Comparison of ENCODE assay signal across 8 cellular contexts in the genomic region with DNA sequence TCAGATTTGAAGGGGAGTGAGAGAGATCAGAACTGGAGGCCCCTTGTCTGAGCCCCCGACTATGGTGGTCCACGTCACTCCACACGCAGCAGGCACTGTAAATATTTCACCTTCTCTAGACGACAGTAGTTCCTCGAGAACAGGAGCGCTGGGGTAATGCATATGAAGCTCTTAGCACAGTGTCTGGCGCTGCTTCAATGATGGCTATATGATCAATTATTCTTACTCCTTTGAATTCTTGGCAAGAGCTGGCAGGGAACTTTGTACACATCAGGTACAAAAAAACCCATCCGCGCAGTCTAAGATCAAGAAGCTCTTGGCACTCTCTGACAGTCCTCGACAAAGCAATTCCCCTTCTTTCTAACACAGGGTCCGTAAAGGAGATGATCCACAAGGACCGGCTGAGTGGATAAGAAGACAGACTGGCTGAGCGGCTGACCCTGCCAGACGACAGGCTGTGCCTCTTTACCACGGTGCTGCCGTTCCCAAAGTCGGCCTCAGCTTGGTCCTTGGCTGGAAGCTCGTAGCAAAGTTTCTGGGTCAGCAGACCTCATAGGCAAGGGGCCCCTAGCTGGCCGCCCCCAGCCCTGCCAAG. TPM values are rescaled to one million over a fixed set of nuclear protein-coding genes. Genes with fewer than 3 reads are reported as not detected.
DNase-seq lines count a peak whose midpoint lies in the region; ATAC-seq lines count a peak whose summit lies in the region.

No MANE protein-coding gene starts in this region.

- no peak overlapping the region for H3K27ac ChIP-seq in duodenal mucosa (ENCODE audit: low read depth, low read length)

- peak; percentile 80 for DNase-seq in NCI-H82 (lab: John Stamatoyannopoulos, UW)
- DNase-seq in NCI-H82 treated with DMSO at 0.1 percent for 48 hours (lab: John Stamatoyannopoulos, UW; ENCODE audit: unreplicated experiment), result no peak
- DNase-seq in NCI-H2227 (lab: John Stamatoyannopoulos, UW; ENCODE audit: unreplicated experiment), result peak; percentile 45
- no peak for DNase-seq in natural killer cell treated with Interleukin-12 subunit alpha and Interleukin-12 subunit beta and Interleukin-15 and Interleukin-18, amount 100 ng/mL, for 72 hours (ENCODE audit: low spot score)
- no peak for DNase-seq in stimulated activated CD4-positive, alpha-beta T cell treated with anti-CD3 and anti-CD28 coated beads, Interleukin-4, amount 100 ng/mL, for 24 hours
- no peak for DNase-seq in germinal center (ENCODE audit: low spot score)
- DNase-seq in SKM-1 treated with dmso at 0.1 percent for 144 hours (lab: John Stamatoyannopoulos, UW; ENCODE audit: unreplicated experiment), result no peak

- H3K4me3 Mint-ChIP-seq in natural killer cell treated with Interleukin-12 subunit alpha and Interleukin-12 subunit beta and Interleukin-15 and Interleukin-18, amount 100 ng/mL, for 72 hours, result peak overlapping the region; percentile 98

- no peaks in the 10 kb centered on the region for H3K36me3 ChIP-seq in duodenal mucosa (ENCODE audit: control insufficient read depth in 1 of 2, insufficient read depth in 2 of 2, low read length in 2 of 2)

- peaks cover 5 to 6% of the 10 kb centered on the region in 2 donors for H3K27me3 ChIP-seq in duodenal mucosa (ENCODE audit: control insufficient read depth in 1 of 2, insufficient read depth in 2 of 2, low read length in 2 of 2)

- no peaks in the 10 kb centered on the region for H3K9me3 ChIP-seq in duodenal mucosa (ENCODE audit: control insufficient read depth in 1 of 2, low read length in 2 of 2)

- H3K4me3 ChIP-seq in duodenal mucosa (ENCODE audit: low read depth in 1 of 2, low read length in 2 of 2), result peak overlapping the region; percentile 74 to 76

- H3K27me3 Mint-ChIP-seq in natural killer cell treated with Interleukin-12 subunit alpha and Interleukin-12 subunit beta and Interleukin-15 and Interleukin-18, amount 100 ng/mL, for 72 hours, result no peaks in the 10 kb centered on the region

- H3K4me1 Mint-ChIP-seq in natural killer cell treated with Interleukin-12 subunit alpha and Interleukin-12 subunit beta and Interleukin-15 and Interleukin-18, amount 100 ng/mL, for 72 hours (ENCODE audit: low read depth in 2 of 2), result peaks cover 65 to 69% of the 10 kb centered on the region in 2 donors

- peak overlapping the region; percentile 94 to 96 for H3K27ac Mint-ChIP-seq in natural killer cell treated with Interleukin-12 subunit alpha and Interleukin-12 subunit beta and Interleukin-15 and Interleukin-18, amount 100 ng/mL, for 72 hours

- peaks cover 23 to 35% of the 10 kb centered on the region in 2 donors for H3K4me1 ChIP-seq in duodenal mucosa (ENCODE audit: control insufficient read depth in 1 of 2, insufficient read depth in 2 of 2, low read length in 2 of 2)

- no peaks in the 10 kb centered on the region for H3K36me3 Mint-ChIP-seq in natural killer cell treated with Interleukin-12 subunit alpha and Interleukin-12 subunit beta and Interleukin-15 and Interleukin-18, amount 100 ng/mL, for 72 hours

- ATAC-seq in natural killer cell treated with Interleukin-12 subunit alpha and Interleukin-12 subunit beta and Interleukin-15 and Interleukin-18, amount 100 ng/mL, for 72 hours, result no peak

- H3K9ac ChIP-seq in duodenal mucosa (ENCODE audit: low read depth in 1 of 2, low read length in 2 of 2), result peak overlapping the region; percentile 40 to 64

- H3K9me3 Mint-ChIP-seq in natural killer cell treated with Interleukin-12 subunit alpha and Interleukin-12 subunit beta and Interleukin-15 and Interleukin-18, amount 100 ng/mL, for 72 hours, result no peaks in the 10 kb centered on the region

RNA-seq across cellular contexts. Expression of a gene that starts 0.5 kb away (rescaled TPM):
- 10 to 100 TPM; 40.3 to 55.7 TPM for total RNA-seq in natural killer cell treated with Interleukin-12 subunit alpha and Interleukin-12 subunit beta and Interleukin-15 and Interleukin-18, amount 100 ng/mL, for 72 hours

Comparison
In these comparisons a context has a peak if more than half of its experiments do, and no peak if none do; other contexts are left out.
1. DNase-seq: peak in NCI-H82 (single experiment) and NCI-H2227 (single experiment); none in NCI-H82 treated with DMSO at 0.1 percent for 48 hours (single experiment), natural killer cell treated with Interleukin-12 subunit alpha and Interleukin-12 subunit beta and Interleukin-15 and Interleukin-18, amount 100 ng/mL, for 72 hours (single experiment), stimulated activated CD4-positive, alpha-beta T cell treated with anti-CD3 and anti-CD28 coated beads, Interleukin-4, amount 100 ng/mL, for 24 hours (single experiment), germinal center (single experiment) and SKM-1 treated with dmso at 0.1 percent for 144 hours (single experiment).